27 cellular contexts compared by ENCODE assay signal in the genomic region with DNA sequence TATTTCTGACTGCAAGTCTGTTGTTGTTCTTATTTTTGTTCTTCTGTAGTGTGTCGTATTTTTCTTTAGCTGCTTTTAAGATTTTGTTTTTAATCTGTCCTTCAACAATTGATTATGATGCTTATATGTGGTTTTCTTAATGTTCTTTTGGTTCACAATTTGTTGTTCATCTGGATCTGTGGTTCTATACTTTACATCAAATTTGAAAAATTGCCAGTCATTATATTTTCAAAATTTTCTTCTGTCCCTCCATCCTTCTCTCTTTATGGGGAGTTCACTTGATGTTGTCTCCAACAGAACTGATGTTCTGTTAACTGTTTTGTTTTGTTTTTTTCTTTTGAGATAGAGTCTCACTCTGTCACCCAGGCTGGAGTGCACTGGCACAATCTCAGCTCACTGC.
"Had no signal": no experiment of that assay in that cellular context is flagged by ENCODE, and none has a peak within 500 bp of the region (broad histone marks: within the 10 kb centered on the region; RNA-seq: fewer than 3 reads in every experiment).

No MANE protein-coding gene starts in this region.

- H3K9me3 Mint-ChIP-seq: endodermal cell had no signal

- H3K27ac Mint-ChIP-seq: dendritic cell treated with granulocyte-macrophage colony-stimulating factor and Interleukin-4, amounts not matched to agents 40 ng/mL and 50 ng/mL, for 4 days; effector memory CD8-positive, alpha-beta T cell; endodermal cell had no signal

- H3K36me3 ChIP-seq: colonic mucosa, esophagus muscularis mucosa, esophagus squamous epithelium, gastrocnemius medialis, gastroesophageal sphincter, heart left ventricle, heart right ventricle had no signal

- FAIRE-seq: colon, endothelial cell of umbilical vein had no signal

- H3K27ac ChIP-seq: colonic mucosa, coronary artery, dorsolateral prefrontal cortex, epithelial cell of prostate, esophagus muscularis mucosa, esophagus squamous epithelium, foreskin keratinocyte, gastrocnemius medialis, gastroesophageal sphincter, heart left ventricle, heart right ventricle had no signal

- H3K4me1 ChIP-seq: colonic mucosa, gastrocnemius medialis had no signal

- H3K27me3 Mint-ChIP-seq: dendritic cell treated with granulocyte-macrophage colony-stimulating factor and Interleukin-4, amounts not matched to agents 40 ng/mL and 50 ng/mL, for 4 days; effector memory CD8-positive, alpha-beta T cell had no signal

- ATAC-seq: effector memory CD8-positive, alpha-beta T cell; esophagus mucosa; foreskin keratinocyte; gastrocnemius medialis; gastroesophageal sphincter; heart left ventricle; heart right ventricle had no signal

- DNase-seq: colonic mucosa; cortex of kidney; dermis blood vessel endothelial cell; dorsolateral prefrontal cortex; effector CD4-positive, alpha-beta T cell; effector CD8-positive, alpha-beta T cell; effector memory CD4-positive, alpha-beta T cell; effector memory CD8-positive, alpha-beta T cell; endodermal cell; erythroblast; esophagus squamous epithelium; foreskin fibroblast; foreskin keratinocyte; foreskin melanocyte; gastrocnemius medialis; glutamatergic neuron; head of caudate nucleus; heart left ventricle; heart right ventricle had no signal

- H3K4me3 Mint-ChIP-seq: dendritic cell treated with granulocyte-macrophage colony-stimulating factor and Interleukin-4, amounts not matched to agents 40 ng/mL and 50 ng/mL, for 4 days; effector memory CD8-positive, alpha-beta T cell; endodermal cell had no signal

- H3K4me3 ChIP-seq: colonic mucosa, coronary artery, dorsolateral prefrontal cortex, esophagus muscularis mucosa, esophagus squamous epithelium, gastrocnemius medialis, gastroesophageal sphincter, heart left ventricle, heart right ventricle had no signal

- H3K9me3 ChIP-seq: colonic mucosa, esophagus squamous epithelium, gastrocnemius medialis had no signal

- H3K27me3 ChIP-seq: colonic mucosa, dorsolateral prefrontal cortex, esophagus muscularis mucosa, esophagus squamous epithelium, foreskin keratinocyte, gastrocnemius medialis, gastroesophageal sphincter, heart left ventricle, heart right ventricle had no signal
